25 cellular contexts compared by ENCODE assay signal in genomic region chr3:183064475-183064874, GRCh38.
"Had no signal": no experiment of that assay in that cellular context is flagged by ENCODE, and none has a peak within 500 bp of the region (broad histone marks: within the 10 kb centered on the region; RNA-seq: fewer than 3 reads in every experiment).

No MANE protein-coding gene starts in this region.

- H3K36me3 ChIP-seq: adrenal gland, cardiac muscle cell had no signal

- H3K27ac ChIP-seq: adrenal gland, body of pancreas, cardiac muscle cell, colonic mucosa, left lung, spleen, suprapubic skin, tibial nerve had no signal

- H3K27me3 ChIP-seq: adrenal gland, body of pancreas, cardiac muscle cell, colonic mucosa, left lung, spleen, suprapubic skin, tibial nerve had no signal

- H3K27me3 Mint-ChIP-seq: activated naive CD8-positive, alpha-beta T cell treated with anti-CD3 and anti-CD28 coated beads for 36 hours; natural killer cell treated with Interleukin-12 subunit alpha and Interleukin-12 subunit beta and Interleukin-15 and Interleukin-18, amount 100 ng/mL, for 72 hours; T-helper 17 cell had no signal

- H3K4me1 Mint-ChIP-seq: activated naive CD8-positive, alpha-beta T cell treated with anti-CD3 and anti-CD28 coated beads for 36 hours had no signal

- H3K9me3 ChIP-seq: adrenal gland, body of pancreas, colonic mucosa, left lung, mucosa of descending colon, spleen, suprapubic skin, tibial nerve had no signal

- H3K27ac Mint-ChIP-seq: activated naive CD8-positive, alpha-beta T cell treated with anti-CD3 and anti-CD28 coated beads for 36 hours; natural killer cell treated with Interleukin-12 subunit alpha and Interleukin-12 subunit beta and Interleukin-15 and Interleukin-18, amount 100 ng/mL, for 72 hours had no signal

- ATAC-seq: body of pancreas; left lung; mucosa of descending colon; natural killer cell treated with Interleukin-12 subunit alpha and Interleukin-12 subunit beta and Interleukin-15 and Interleukin-18, amount 100 ng/mL, for 72 hours; right cardiac atrium; T-helper 17 cell had no signal

- H3K9me3 Mint-ChIP-seq: activated naive CD8-positive, alpha-beta T cell treated with anti-CD3 and anti-CD28 coated beads for 36 hours; natural killer cell treated with Interleukin-12 subunit alpha and Interleukin-12 subunit beta and Interleukin-15 and Interleukin-18, amount 100 ng/mL, for 72 hours had no signal

- DNase-seq: activated CD4-positive, alpha-beta T cell treated with anti-CD3 and anti-CD28 coated beads for 4 hours; activated CD4-positive, alpha-beta T cell treated with anti-CD3 and anti-CD28 coated beads, Interleukin-2, amount 50 U/mL, for 48 hours; activated CD4-positive, CD25-positive, alpha-beta regulatory T cell; activated CD8-positive, alpha-beta memory T cell treated with anti-CD3 and anti-CD28 coated beads for 24 hours; activated effector memory CD4-positive, alpha-beta T cell treated with Interleukin-2 at 50 U/mL for 16 hours; activated naive CD4-positive, alpha-beta T cell treated with Interleukin-2 at 50 U/mL for 16 hours; activated naive CD8-positive, alpha-beta T cell treated with anti-CD3 and anti-CD28 coated beads for 36 hours; adrenal gland; aorta; body of pancreas; cerebellar nuclear complex; colonic mucosa; effector CD8-positive, alpha-beta T cell; mucosa of descending colon; right cardiac atrium; spleen; stimulated activated naive CD4-positive, alpha-beta T cell; SW 1271; T-helper 17 cell had no signal

- H3K4me3 Mint-ChIP-seq: activated naive CD8-positive, alpha-beta T cell treated with anti-CD3 and anti-CD28 coated beads for 36 hours; natural killer cell treated with Interleukin-12 subunit alpha and Interleukin-12 subunit beta and Interleukin-15 and Interleukin-18, amount 100 ng/mL, for 72 hours; T-helper 17 cell had no signal

- H3K4me1 ChIP-seq: adrenal gland, body of pancreas, colonic mucosa, left lung, spleen, suprapubic skin, tibial nerve had no signal

- H3K4me3 ChIP-seq: adrenal gland, body of pancreas, cardiac muscle cell, colonic mucosa, left lung, lung, mucosa of descending colon, spleen, suprapubic skin, tibial nerve had no signal
